ENCODE assay signal across 8 cellular contexts in the genomic region with DNA sequence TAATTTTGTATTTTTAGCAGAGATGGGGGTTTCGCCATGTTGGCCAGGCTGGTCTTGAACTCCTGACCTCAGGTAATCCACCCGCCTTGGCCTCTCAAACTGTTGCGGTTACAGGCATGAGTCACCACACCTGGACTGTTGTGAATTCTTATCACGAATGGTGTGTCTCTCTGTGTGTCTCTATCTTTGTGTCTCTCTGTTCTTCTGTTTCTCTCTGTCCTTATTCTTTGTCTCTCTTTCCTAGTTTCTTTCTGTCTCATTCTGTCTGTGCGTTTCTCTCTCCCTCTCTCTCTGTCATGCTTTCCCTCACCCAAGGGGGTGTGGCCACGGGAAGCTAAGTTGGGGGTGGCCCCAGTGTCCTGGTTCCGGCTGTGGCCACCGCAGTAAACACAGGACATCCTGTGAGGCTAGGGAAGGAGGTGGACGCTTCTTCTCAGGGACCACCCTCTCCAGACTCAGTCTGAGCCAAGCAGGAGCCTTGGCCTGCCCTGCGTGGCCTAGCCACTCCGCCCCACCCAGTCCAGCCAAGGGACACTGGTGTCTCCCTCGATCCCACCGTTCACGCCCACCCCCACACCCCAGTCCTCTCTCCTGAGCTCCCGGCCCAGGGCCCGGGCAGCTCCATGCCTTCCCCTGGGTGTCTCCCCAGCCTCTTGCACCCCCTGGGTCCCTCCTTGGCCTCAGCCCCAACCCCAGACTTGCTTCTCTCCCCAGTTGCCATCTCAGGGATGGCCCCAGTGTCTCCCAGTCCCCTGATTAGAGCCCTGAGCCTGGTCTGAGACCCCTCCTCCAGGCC. TPM values are rescaled to one million over a fixed set of nuclear protein-coding genes. Genes with fewer than 3 reads are reported as not detected.
DNase-seq lines count a peak whose midpoint lies in the region; ATAC-seq, FAIRE-seq and TF ChIP-seq lines count a peak whose summit lies in the region.

No MANE protein-coding gene starts in this region.

- peak overlapping the region; percentile 93 for H3K18ac ChIP-seq in neuronal stem cell (ENCODE audit: low read length)

- H3K9me3 ChIP-seq in Panc1 (ENCODE audit: control insufficient read depth, insufficient read depth, low read depth, low read length) (no peaks in the 10 kb centered on the region), endodermal cell (ENCODE audit: control insufficient read depth, low read length) (no peaks in the 10 kb centered on the region), neuronal stem cell (replicated peaks in 1 of 2; ENCODE audit: control insufficient read depth in 2 of 2, insufficient read depth in 1 of 2, low read depth in 1 of 2, low read length in 2 of 2) (no peaks in the 10 kb centered on the region)

- POLR2A ChIA-PET in Panc1 (lab: Charles Lee), result interaction anchor here (0.5 kb wide), 1 partner anchor 48 kb away, joined by 3 read pairs; no protein-coding TSS in a partner anchor

- peak overlapping the region; percentile 37 for H3K23ac ChIP-seq in neuronal stem cell (ENCODE audit: low read depth, low read length, poor library complexity)

- H3K4me3 Mint-ChIP-seq in endodermal cell, result no peak overlapping the region

- no peak for TF ChIP-seq CTCF in Panc1 (IDR thresholded peaks at IDR 0.05)
- TF ChIP-seq CTCF in endodermal cell (conservative IDR thresholded peaks at IDR 0.05), result no peak

- CTCF ChIA-PET in Panc1 (lab: Charles Lee), result interaction anchor here (0.6 to 0.7 kb wide), 3 partner anchors 21 to 107 kb away, joined by 3 to 6 read pairs (median 3); no protein-coding TSS in a partner anchor

- BruUV-seq in Panc1 (replicated peaks; lab: Mats Ljungman, UMichigan), result no TSS peak

- H2BK12ac ChIP-seq in neuronal stem cell (ENCODE audit: low read length), result peak overlapping the region; percentile 75

- H4K91ac ChIP-seq in neuronal stem cell (ENCODE audit: low read depth, low read length, poor library complexity), result peak overlapping the region; percentile 12

- H3K4me1 Mint-ChIP-seq in endodermal cell, result peaks cover 7% of the 10 kb centered on the region

- peak overlapping the region; percentile 79 for H3K14ac ChIP-seq in neuronal stem cell (ENCODE audit: low read length)

- H3K79me1 ChIP-seq in neuronal stem cell (ENCODE audit: low read depth, low read length), result no peaks in the 10 kb centered on the region

- H4K8ac ChIP-seq in neuronal stem cell (ENCODE audit: low read depth, low read length), result peak overlapping the region; percentile 48

- H3K27ac Mint-ChIP-seq in endodermal cell, result no peak overlapping the region

- in situ Hi-C loops in G401 (cut with HindIII; ENCODE audit: low sequenced_read_pairs) (no loop called here), Panc1 (cut with HindIII; ENCODE audit: low pct_unique_long_range_greater_than_20kb, low sequenced_read_pairs) (no loop called here)

- H2BK5ac ChIP-seq in neuronal stem cell (ENCODE audit: low read length), result peak overlapping the region; percentile 84

- intact Hi-C loops in Panc1 (cut with micrococcal nuclease; ENCODE audit: unreplicated experiment), result no loop called here

- no peak overlapping the region for H3K4me2 ChIP-seq in neuronal stem cell (ENCODE audit: insufficient read depth, low read length, poor library complexity, severe bottlenecking)

- H3K4ac ChIP-seq in neuronal stem cell (ENCODE audit: low read length), result peak overlapping the region; percentile 44

- ATAC-seq in Panc1, result no peak
- ATAC-seq in GM19324 (IDR thresholded peaks at IDR 0.05; ENCODE audit: low FRiP score, unreplicated experiment), result no peak
- ATAC-seq in HG02973 (IDR thresholded peaks at IDR 0.05; ENCODE audit: unreplicated experiment), result no peak

- H2BK15ac ChIP-seq in neuronal stem cell (ENCODE audit: low read length), result peak overlapping the region; percentile 90

- no peak overlapping the region for H3K4me3 ChIP-seq in Panc1 (ENCODE audit: low read depth in 2 of 2, low read length in 2 of 2)
- no peak overlapping the region for H3K4me3 ChIP-seq in endodermal cell (ENCODE audit: low read length)
- H3K4me3 ChIP-seq in neuronal stem cell (ENCODE audit: low read length in 2 of 2), result no peak overlapping the region

- H3K27me3 Mint-ChIP-seq in endodermal cell (ENCODE audit: insufficient read depth), result no peaks in the 10 kb centered on the region

- H2BK120ac ChIP-seq in neuronal stem cell (ENCODE audit: low read depth, low read length), result peak overlapping the region; percentile 93

- DNase-seq in G401 (ENCODE audit: low spot score), result peak; percentile 41
- DNase-seq in Panc1 (ENCODE audit: low read depth, low spot score), result no peak
- peak; percentile 53 for DNase-seq in endodermal cell
- no peak for DNase-seq in neuronal stem cell (ENCODE audit: low spot score)
- DNase-seq in NCI-H524 treated with DMSO at 0.1 percent for 48 hours (lab: John Stamatoyannopoulos, UW), result no peak
- DNase-seq in HTR-8/SVneo (ENCODE audit: insufficient read length, low spot score), result no peak

- H3K27ac ChIP-seq in Panc1 (ENCODE audit: low read length), result peak overlapping the region; percentile 66
- H3K27ac ChIP-seq in endodermal cell (ENCODE audit: low read depth, low read length), result no peak overlapping the region
- H3K27ac ChIP-seq in neuronal stem cell (replicated peaks; ENCODE audit: low read length), result peak overlapping the region; percentile 43

- H3K9me3 Mint-ChIP-seq in endodermal cell, result no peaks in the 10 kb centered on the region

- peaks cover 20% of the 10 kb centered on the region for H3K4me1 ChIP-seq in Panc1 (ENCODE audit: control insufficient read depth, insufficient read depth, low read length)
- no peaks in the 10 kb centered on the region for H3K4me1 ChIP-seq in endodermal cell (ENCODE audit: control insufficient read depth, insufficient read depth, low read length)
- H3K4me1 ChIP-seq in neuronal stem cell (ENCODE audit: control insufficient read depth in 2 of 2, insufficient read depth in 1 of 2, low read depth in 1 of 2, low read length in 2 of 2), result peaks cover 7 to 13% of the 10 kb centered on the region in 2 donors

- H3K9ac ChIP-seq in endodermal cell (ENCODE audit: extremely low read depth, low read length, poor library complexity, severe bottlenecking) (no peak overlapping the region), neuronal stem cell (ENCODE audit: low read depth, low read length, poor library complexity) (peak overlapping the region; percentile 30)

- peak overlapping the region; percentile 94 for H2AK5ac ChIP-seq in neuronal stem cell (ENCODE audit: low read depth, low read length)

- H3K27me3 ChIP-seq in Panc1 (ENCODE audit: control insufficient read depth, insufficient read depth, low read length) (no peaks in the 10 kb centered on the region), endodermal cell (ENCODE audit: control insufficient read depth, insufficient read depth, low read length, poor library complexity, severe bottlenecking) (no peaks in the 10 kb centered on the region), neuronal stem cell (ENCODE audit: control insufficient read depth in 3 of 3, insufficient read depth in 3 of 3, low read depth in 1 of 3, low read length in 3 of 3) (no peaks in the 10 kb centered on the region)

- FAIRE-seq in HTR-8/SVneo (lab: Jason Lieb, UNC), result no peak

- peak overlapping the region; percentile 74 for H2AFZ ChIP-seq in neuronal stem cell (ENCODE audit: low read length)

- H3K36me3 ChIP-seq in Panc1 (ENCODE audit: control insufficient read depth, insufficient read depth, low read length) (no peaks in the 10 kb centered on the region), endodermal cell (ENCODE audit: control insufficient read depth, insufficient read depth, low read length) (peaks cover 1% of the 10 kb centered on the region), neuronal stem cell (replicated peaks in 1 of 2; ENCODE audit: control insufficient read depth in 2 of 2, insufficient read depth in 2 of 2, low read length in 2 of 2) (peaks cover 0 to under 1% of the 10 kb centered on the region in 2 donors)

- no peaks in the 10 kb centered on the region for H3K36me3 Mint-ChIP-seq in endodermal cell (ENCODE audit: low read depth)

- 83 to 88% methylated on average over 6 to 16 of the region's 16 CpGs for WGBS in endodermal cell (ENCODE audit: insufficient coverage in 1 of 2, insufficient read length in 1 of 2), 2 experiments
- WGBS in neuronal stem cell (ENCODE audit: extremely low coverage in 2 of 2, insufficient read length in 2 of 2, insufficient replicate concordance in 1 of 2), 2 donors, result no CpG with 5 or more reads among the region's 16 CpGs

RNA-seq across cellular contexts. Expression of a gene that starts 3.9 kb away (rescaled TPM):
- total RNA-seq in G401 (2014; rRNA removed; shearing (Covaris generic)), result 5.6 and 5.9 TPM in 2 replicates
- total RNA-seq in Panc1 (2021; ENCODE audit: unreplicated experiment), result 3.4 TPM
- polyA plus RNA-seq in Panc1 (2012; ENCODE audit: insufficient read length), result 4.0 TPM
- total RNA-seq in endodermal cell, result 1 to 10 TPM; 3.3 to 6.4 TPM
- polyA plus RNA-seq in endodermal cell (2013, experiment 1 of 2), result 4.4 TPM
- polyA plus RNA-seq in endodermal cell (2013, experiment 2 of 2), result 3.6 TPM
- polyA plus RNA-seq in neuronal stem cell (2013, experiment 1 of 2), result 1.9 TPM
- 1.9 TPM for polyA plus RNA-seq in neuronal stem cell (2013, experiment 2 of 2)

RNA-seq across cellular contexts. Expression of a gene that starts 8.7 kb away (rescaled TPM):
- total RNA-seq in G401 (2014; rRNA removed; shearing (Covaris generic)), result 24.4 and 42.0 TPM in 2 replicates
- total RNA-seq in Panc1 (2021; ENCODE audit: unreplicated experiment), result 13.4 TPM
- 13.7 TPM for polyA plus RNA-seq in Panc1 (2012; ENCODE audit: insufficient read length)
- 1 to 10 TPM; 4.0 to 4.5 TPM for total RNA-seq in endodermal cell
- polyA plus RNA-seq in endodermal cell (2013, experiment 1 of 2), result 3.9 TPM
- polyA plus RNA-seq in endodermal cell (2013, experiment 2 of 2), result 4.5 TPM
- polyA plus RNA-seq in neuronal stem cell (2013, experiment 1 of 2), result 2.7 TPM
- 2.7 TPM for polyA plus RNA-seq in neuronal stem cell (2013, experiment 2 of 2)

RNA-seq across cellular contexts. Expression of a gene that starts 27.0 kb away (rescaled TPM):
- 62.7 and 63.8 TPM in 2 replicates for total RNA-seq in G401 (2014; rRNA removed; shearing (Covaris generic))
- total RNA-seq in Panc1 (2021; ENCODE audit: unreplicated experiment), result 35.7 TPM
- 39.6 TPM for polyA plus RNA-seq in Panc1 (2012; ENCODE audit: insufficient read length)
- total RNA-seq in endodermal cell, result 10 to 100 TPM; 47.7 to 62.6 TPM
- 23.6 TPM for polyA plus RNA-seq in endodermal cell (2013, experiment 1 of 2)
- polyA plus RNA-seq in endodermal cell (2013, experiment 2 of 2), result 23.0 TPM
- polyA plus RNA-seq in neuronal stem cell (2013, experiment 1 of 2), result 13.1 TPM
- 13.1 TPM for polyA plus RNA-seq in neuronal stem cell (2013, experiment 2 of 2)

RNA-seq across cellular contexts. Expression of a gene that starts 27.1 kb away (rescaled TPM):
- total RNA-seq in G401 (2014; rRNA removed; shearing (Covaris generic)), result not detected in 2 replicates
- total RNA-seq in Panc1 (2021; ENCODE audit: unreplicated experiment) (0.13 TPM), endodermal cell (under 1 TPM in 1 of 2 donors, not detected in 1; 0.31 TPM)
- polyA plus RNA-seq in Panc1 (2012; ENCODE audit: insufficient read length), result 0.15 TPM
- polyA plus RNA-seq in endodermal cell (2013, experiment 1 of 2), result 0.14 TPM
- 0.29 TPM for polyA plus RNA-seq in endodermal cell (2013, experiment 2 of 2)
- 0.29 TPM for polyA plus RNA-seq in neuronal stem cell (2013, experiment 1 of 2)
- polyA plus RNA-seq in neuronal stem cell (2013, experiment 2 of 2), result 0.28 TPM

RNA-seq across cellular contexts. Expression of a gene that starts 48.4 kb away (rescaled TPM):
- 195 and 247 TPM in 2 replicates for total RNA-seq in G401 (2014; rRNA removed; shearing (Covaris generic))
- total RNA-seq in Panc1 (2021; ENCODE audit: unreplicated experiment) (45.6 TPM), endodermal cell (10 to 100 TPM; 24.7 to 41.0 TPM)
- 105 TPM for polyA plus RNA-seq in Panc1 (2012; ENCODE audit: insufficient read length)
- polyA plus RNA-seq in endodermal cell (2013, experiment 1 of 2), result 18.1 TPM
- polyA plus RNA-seq in endodermal cell (2013, experiment 2 of 2), result 18.8 TPM
- 25.7 TPM for polyA plus RNA-seq in neuronal stem cell (2013, experiment 1 of 2)
- polyA plus RNA-seq in neuronal stem cell (2013, experiment 2 of 2), result 25.5 TPM

Comparison
In these comparisons a context has a peak if more than half of its experiments do, and no peak if none do; other contexts are left out.
1. DNase-seq: peak in G401 (single experiment) and endodermal cell (single experiment); none in Panc1 (single experiment), neuronal stem cell (single experiment), NCI-H524 treated with DMSO at 0.1 percent for 48 hours (single experiment) and HTR-8/SVneo (single experiment).